ENCODE assay signal across 19 cellular contexts in genomic region chr4:95439896-95440295, GRCh38.
DNase-seq lines count a peak whose midpoint lies in the region; TF ChIP-seq lines count a peak whose summit lies in the region.
"Had no signal": no experiment of that assay in that cellular context is flagged by ENCODE, and none has a peak within 500 bp of the region (broad histone marks: within the 10 kb centered on the region; RNA-seq: fewer than 3 reads in every experiment).

No MANE protein-coding gene starts in this region.

- H3K4me3 ChIP-seq in mammary epithelial cell (replicated peaks in 1 of 3; ENCODE audit: insufficient read depth in 1 of 3, low read depth in 2 of 3, low read length in 3 of 3) = no peak overlapping the region
- no peak overlapping the region for H3K4me3 ChIP-seq in breast epithelium
- no peak overlapping the region for H3K4me3 ChIP-seq in endodermal cell (ENCODE audit: low read length)
- no peak overlapping the region for H3K4me3 ChIP-seq in tibial nerve
- H3K4me3 ChIP-seq: BLaER1, GM23248, K562 had no signal

- TF ChIP-seq POLR2A in breast epithelium (IDR thresholded peaks at IDR 0.05) (no peak), tibial nerve (IDR thresholded peaks at IDR 0.05) (no peak)

- intact Hi-C loops in mammary epithelial cell (cut with micrococcal nuclease) (no loop called here), breast epithelium (cut with DNase I; ENCODE audit: low total_unique reads) (no loop called here)

- H3K9ac ChIP-seq in mammary epithelial cell (ENCODE audit: insufficient read depth, low read length) (no peak overlapping the region), endodermal cell (ENCODE audit: extremely low read depth, low read length, poor library complexity, severe bottlenecking) (no peak overlapping the region)
- H3K9ac ChIP-seq: BLaER1, GM23248 had no signal

- H4K20me1 ChIP-seq in mammary epithelial cell (ENCODE audit: insufficient read depth, low read length) = no peaks in the 10 kb centered on the region
- H4K20me1 ChIP-seq: BLaER1 had no signal

- H3K27ac Mint-ChIP-seq in endodermal cell (peak overlapping the region; percentile 85), neural crest cell (ENCODE audit: unreplicated experiment) (no peak overlapping the region)
- H3K27ac Mint-ChIP-seq: CD8-positive, alpha-beta memory T cell had no signal

- in situ Hi-C loops in mammary epithelial cell (cut with MboI; ENCODE audit: low sequenced_read_pairs in 2 of 2) = no loop called here

- H3K9me3 ChIP-seq in mammary epithelial cell (replicated peaks; ENCODE audit: insufficient read depth, low read length) (no peaks in the 10 kb centered on the region), breast epithelium (no peaks in the 10 kb centered on the region), endodermal cell (ENCODE audit: control insufficient read depth, low read length) (no peaks in the 10 kb centered on the region), tibial nerve (no peaks in the 10 kb centered on the region)
- H3K9me3 ChIP-seq: BLaER1 had no signal

- no peaks in the 10 kb centered on the region for H3K27me3 ChIP-seq in mammary epithelial cell (ENCODE audit: insufficient read depth, low read length)
- no peaks in the 10 kb centered on the region for H3K27me3 ChIP-seq in breast epithelium
- H3K27me3 ChIP-seq in endodermal cell (ENCODE audit: control insufficient read depth, insufficient read depth, low read length, poor library complexity, severe bottlenecking) = no peaks in the 10 kb centered on the region
- H3K27me3 ChIP-seq in tibial nerve = no peaks in the 10 kb centered on the region
- H3K27me3 ChIP-seq: BLaER1 had no signal

- H3K4me3 Mint-ChIP-seq in endodermal cell (peak overlapping the region; percentile 28), neural crest cell (peak overlapping the region; percentile 18)
- H3K4me3 Mint-ChIP-seq: CD8-positive, alpha-beta memory T cell had no signal

- H3K4me2 ChIP-seq in mammary epithelial cell (ENCODE audit: insufficient read depth, low read depth, low read length) = no peak overlapping the region
- H3K4me2 ChIP-seq: BLaER1 had no signal

- no peak for TF ChIP-seq CTCF in mammary epithelial cell (conservative IDR thresholded peaks at IDR 0.05 in 1 of 2, IDR thresholded peaks at IDR 0.05 in 1 of 2; ENCODE audit: extremely low read depth in 1 of 2, insufficient read depth in 1 of 2, low read depth in 1 of 2, low read length in 2 of 2)
- no peak for TF ChIP-seq CTCF in breast epithelium (IDR thresholded peaks at IDR 0.05)
- no peak for TF ChIP-seq CTCF in endodermal cell (conservative IDR thresholded peaks at IDR 0.05)
- TF ChIP-seq CTCF in neural crest cell (conservative IDR thresholded peaks at IDR 0.05) = no peak
- no peak for TF ChIP-seq CTCF in tibial nerve (IDR thresholded peaks at IDR 0.05)

- BruUV-seq in mammary epithelial cell (replicated peaks; lab: Mats Ljungman, UMichigan) = no TSS peak

- WGBS in mammary epithelial cell (ENCODE audit: low coverage, missing lambda C conversion rate) = 6% methylated on average over 4 of the region's 4 CpGs
- WGBS in endodermal cell (ENCODE audit: insufficient coverage in 1 of 2, insufficient read length in 1 of 2), 2 experiments = 46 to 58% methylated on average over 4 of the region's 4 CpGs
- 61 to 65% methylated on average over 4 of the region's 4 CpGs for WGBS in tibial nerve, 2 donors

- TF ChIP-seq EP300 in tibial nerve (IDR thresholded peaks at IDR 0.05) = no peak

- no peaks in the 10 kb centered on the region for H3K4me1 ChIP-seq in mammary epithelial cell (ENCODE audit: insufficient read depth, low read length)
- H3K4me1 ChIP-seq in breast epithelium = no peaks in the 10 kb centered on the region
- peaks cover 6% of the 10 kb centered on the region for H3K4me1 ChIP-seq in endodermal cell (ENCODE audit: control insufficient read depth, insufficient read depth, low read length)
- peaks cover 0 to 6% (median 0%) of the 10 kb centered on the region in 4 donors for H3K4me1 ChIP-seq in tibial nerve
- H3K4me1 ChIP-seq: BLaER1 had no signal

- H3K36me3 Mint-ChIP-seq in endodermal cell (ENCODE audit: low read depth) = no peaks in the 10 kb centered on the region
- no peaks in the 10 kb centered on the region for H3K36me3 Mint-ChIP-seq in neural crest cell (ENCODE audit: low read depth)
- H3K36me3 Mint-ChIP-seq: CD8-positive, alpha-beta memory T cell had no signal

- no peak overlapping the region for H3K27ac ChIP-seq in mammary epithelial cell (ENCODE audit: insufficient read depth, low read depth, low read length)
- H3K27ac ChIP-seq in breast epithelium = no peak overlapping the region
- no peak overlapping the region for H3K27ac ChIP-seq in endodermal cell (ENCODE audit: low read depth, low read length)
- no peak overlapping the region for H3K27ac ChIP-seq in tibial nerve
- H3K27ac ChIP-seq: BLaER1, GM23248 had no signal

- DNase-seq in mammary epithelial cell (no peak), breast epithelium (ENCODE audit: low spot score in 2 of 2) (no peak), endodermal cell (no peak), neural crest cell (ENCODE audit: low read depth, low spot score) (no peak), SK-N-DZ (ENCODE audit: low spot score) (no peak), NCI-H1417 treated with DMSO at 0.1 percent for 48 hours (lab: John Stamatoyannopoulos, UW) (no peak), kidney tubule cell (ENCODE audit: low spot score) (no peak), tibial nerve (ENCODE audit: low spot score in 2 of 2) (no peak)
- DNase-seq: CD8-positive, alpha-beta memory T cell; GF-D8; GM23248; NCI-H1436; NCI-H2029 treated with DMSO at 0.1 percent for 48 hours; NCI-H2227 treated with DMSO at 0.1 percent for 48 hours; NCI-H526; OCI-M1; SIG-M5 had no signal

- H3K9me3 Mint-ChIP-seq in endodermal cell = no peaks in the 10 kb centered on the region
- no peaks in the 10 kb centered on the region for H3K9me3 Mint-ChIP-seq in neural crest cell

- peak overlapping the region; percentile 21 for H2AFZ ChIP-seq in mammary epithelial cell (ENCODE audit: low read depth, low read length)
- H2AFZ ChIP-seq: GM23248 had no signal

- CTCF ChIA-PET in mammary epithelial cell (lab: Charles Lee; ENCODE audit: low non-redundant PET) = no interaction called here

- no peaks in the 10 kb centered on the region for H3K36me3 ChIP-seq in mammary epithelial cell (ENCODE audit: insufficient read depth, low read length)
- no peaks in the 10 kb centered on the region for H3K36me3 ChIP-seq in breast epithelium
- no peaks in the 10 kb centered on the region for H3K36me3 ChIP-seq in endodermal cell (ENCODE audit: control insufficient read depth, insufficient read depth, low read length)
- no peaks in the 10 kb centered on the region for H3K36me3 ChIP-seq in tibial nerve
- H3K36me3 ChIP-seq: BLaER1 had no signal

- peaks cover 36% of the 10 kb centered on the region for H3K4me1 Mint-ChIP-seq in endodermal cell
- peaks cover 33% of the 10 kb centered on the region for H3K4me1 Mint-ChIP-seq in neural crest cell
- H3K4me1 Mint-ChIP-seq: CD8-positive, alpha-beta memory T cell had no signal

- H3K27me3 Mint-ChIP-seq in endodermal cell (ENCODE audit: insufficient read depth) = no peaks in the 10 kb centered on the region
- peaks cover 39% of the 10 kb centered on the region for H3K27me3 Mint-ChIP-seq in neural crest cell (ENCODE audit: low read depth)
- H3K27me3 Mint-ChIP-seq: CD8-positive, alpha-beta memory T cell had no signal

- dilution Hi-C loops in mammary epithelial cell (cut with HindIII; ENCODE audit: low sequenced_read_pairs) = no loop called here

- no peaks in the 10 kb centered on the region for H3K79me2 ChIP-seq in mammary epithelial cell (ENCODE audit: insufficient read depth, low read length)
